Comparison of ENCODE assay signal across 10 cellular contexts in the genomic region with DNA sequence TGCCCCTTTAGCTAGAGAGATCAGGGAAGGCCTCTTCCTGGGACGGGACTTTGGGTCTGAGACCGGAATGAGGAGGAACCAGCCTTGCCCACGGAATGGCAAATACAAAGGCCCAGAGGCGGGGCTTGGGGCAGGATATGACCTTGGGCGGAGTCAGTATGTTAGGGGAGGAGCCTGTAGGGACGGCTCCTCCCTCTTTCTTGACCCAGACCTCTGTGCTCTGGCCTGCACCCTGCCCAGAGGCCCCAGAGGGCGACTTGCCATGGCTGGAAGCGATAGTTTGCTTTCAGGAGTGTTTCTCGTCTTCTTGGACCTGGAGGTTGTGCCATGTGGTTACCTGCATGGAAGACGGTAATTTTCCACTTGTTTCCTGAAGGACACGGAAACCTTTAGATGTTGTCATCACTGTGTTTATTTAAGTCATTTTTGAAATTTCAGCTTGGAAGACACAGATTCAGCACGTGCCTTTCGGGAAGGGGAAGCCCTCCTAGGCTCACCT.
DNase-seq lines count a peak whose midpoint lies in the region; ATAC-seq lines count a peak whose summit lies in the region.
"Had no signal": no experiment of that assay in that cellular context is flagged by ENCODE, and none has a peak within 500 bp of the region (broad histone marks: within the 10 kb centered on the region; RNA-seq: fewer than 3 reads in every experiment).

No MANE protein-coding gene starts in this region.

- 59 to 61% methylated on average over 12 to 13 of the region's 13 CpGs for WGBS in esophagus, 2 donors

- no peak for DNase-seq in stimulated activated naive CD8-positive, alpha-beta T cell treated with anti-CD3 and anti-CD28 coated beads, Interleukin-15, amount 100 ng/mL, for 72 hours
- DNase-seq in naive B cell (no peak), OCI-M1 (lab: John Stamatoyannopoulos, UW) (no peak), NCI-H2029 (lab: John Stamatoyannopoulos, UW) (no peak)
- DNase-seq: activated T-cell treated with anti-CD3 and anti-CD28 coated beads for 4 hours, NCI-H1436 treated with DMSO at 0.1 percent for 48 hours had no signal

- peak overlapping the region; percentile 23 for H3K4me3 Mint-ChIP-seq in stimulated activated naive CD8-positive, alpha-beta T cell treated with anti-CD3 and anti-CD28 coated beads, Interleukin-15, Interleukin-2, amounts not matched to agents 100 ng/mL and 50 ng/mL, for 24 hours
- H3K4me3 Mint-ChIP-seq in stimulated activated naive CD8-positive, alpha-beta T cell treated with anti-CD3 and anti-CD28 coated beads, Interleukin-15, amount 100 ng/mL, for 72 hours = peak overlapping the region in 1 of 2 donors; percentile 44
- H3K4me3 Mint-ChIP-seq in naive B cell = peak overlapping the region in 6 of 8 donors; percentile 44 to 82 (median 74)

- H3K36me3 ChIP-seq in esophagus (ENCODE audit: control insufficient read depth in 2 of 2, insufficient read depth in 2 of 2, low read length in 1 of 2) = no peaks in the 10 kb centered on the region

- H3K4me1 Mint-ChIP-seq in stimulated activated naive CD8-positive, alpha-beta T cell treated with anti-CD3 and anti-CD28 coated beads, Interleukin-15, Interleukin-2, amounts not matched to agents 100 ng/mL and 50 ng/mL, for 24 hours (ENCODE audit: low read depth) = peaks cover 11% of the 10 kb centered on the region
- H3K4me1 Mint-ChIP-seq in stimulated activated naive CD8-positive, alpha-beta T cell treated with anti-CD3 and anti-CD28 coated beads, Interleukin-15, amount 100 ng/mL, for 72 hours = peaks cover 22% of the 10 kb centered on the region
- H3K4me1 Mint-ChIP-seq in naive B cell = peaks cover 12 to 16% (median 14%) of the 10 kb centered on the region in 3 donors

- H3K27me3 ChIP-seq in esophagus (ENCODE audit: control insufficient read depth in 1 of 2, insufficient read depth in 2 of 2, low read length in 2 of 2) = no peaks in the 10 kb centered on the region

- H3K27me3 Mint-ChIP-seq in stimulated activated naive CD8-positive, alpha-beta T cell treated with anti-CD3 and anti-CD28 coated beads, Interleukin-15, Interleukin-2, amounts not matched to agents 100 ng/mL and 50 ng/mL, for 24 hours = peaks cover 39% of the 10 kb centered on the region
- peaks cover 56% of the 10 kb centered on the region for H3K27me3 Mint-ChIP-seq in stimulated activated naive CD8-positive, alpha-beta T cell treated with anti-CD3 and anti-CD28 coated beads, Interleukin-15, amount 100 ng/mL, for 72 hours
- H3K27me3 Mint-ChIP-seq in naive B cell = peaks cover 22 to 72% (median 55%) of the 10 kb centered on the region in 3 donors

- H3K4me3 ChIP-seq in esophagus (ENCODE audit: low read depth in 1 of 2, low read length in 2 of 2) = peak overlapping the region in 1 of 2 donors; percentile 45

- H3K4me1 ChIP-seq in esophagus (ENCODE audit: control insufficient read depth in 2 of 2, insufficient read depth in 2 of 2, low read length in 1 of 2) = peaks cover 8 to 30% of the 10 kb centered on the region in 2 donors

- peak overlapping the region; percentile 37 to 45 for H3K27ac ChIP-seq in esophagus (ENCODE audit: low read depth in 2 of 2, low read length in 1 of 2)

- no peaks in the 10 kb centered on the region for H3K36me3 Mint-ChIP-seq in stimulated activated naive CD8-positive, alpha-beta T cell treated with anti-CD3 and anti-CD28 coated beads, Interleukin-15, Interleukin-2, amounts not matched to agents 100 ng/mL and 50 ng/mL, for 24 hours (ENCODE audit: low read depth)
- H3K36me3 Mint-ChIP-seq in naive B cell = peaks cover 0 to 7% of the 10 kb centered on the region in 2 donors

- ATAC-seq in stimulated activated naive CD8-positive, alpha-beta T cell treated with anti-CD3 and anti-CD28 coated beads, Interleukin-15, amount 100 ng/mL, for 72 hours = no peak
- ATAC-seq in naive B cell (ENCODE audit: low read depth in 2 of 2) = no peak
- ATAC-seq in HG03097 (IDR thresholded peaks at IDR 0.05; ENCODE audit: low FRiP score, unreplicated experiment) = no peak
- ATAC-seq in HG02981 (IDR thresholded peaks at IDR 0.05; ENCODE audit: unreplicated experiment) = no peak

- H3K27ac Mint-ChIP-seq in stimulated activated naive CD8-positive, alpha-beta T cell treated with anti-CD3 and anti-CD28 coated beads, Interleukin-15, Interleukin-2, amounts not matched to agents 100 ng/mL and 50 ng/mL, for 24 hours = no peak overlapping the region
- H3K27ac Mint-ChIP-seq in stimulated activated naive CD8-positive, alpha-beta T cell treated with anti-CD3 and anti-CD28 coated beads, Interleukin-15, amount 100 ng/mL, for 72 hours = no peak overlapping the region
- no peak overlapping the region for H3K27ac Mint-ChIP-seq in naive B cell

- no peaks in the 10 kb centered on the region for H3K9me3 Mint-ChIP-seq in stimulated activated naive CD8-positive, alpha-beta T cell treated with anti-CD3 and anti-CD28 coated beads, Interleukin-15, Interleukin-2, amounts not matched to agents 100 ng/mL and 50 ng/mL, for 24 hours
- no peaks in the 10 kb centered on the region for H3K9me3 Mint-ChIP-seq in stimulated activated naive CD8-positive, alpha-beta T cell treated with anti-CD3 and anti-CD28 coated beads, Interleukin-15, amount 100 ng/mL, for 72 hours
- H3K9me3 Mint-ChIP-seq in naive B cell = no peaks in the 10 kb centered on the region

- no peaks in the 10 kb centered on the region for H3K9me3 ChIP-seq in esophagus (ENCODE audit: control insufficient read depth in 2 of 2, insufficient read depth in 1 of 2, low read depth in 1 of 2, low read length in 1 of 2)
